1 cellular context compared by ENCODE assay signal in the genomic region with DNA sequence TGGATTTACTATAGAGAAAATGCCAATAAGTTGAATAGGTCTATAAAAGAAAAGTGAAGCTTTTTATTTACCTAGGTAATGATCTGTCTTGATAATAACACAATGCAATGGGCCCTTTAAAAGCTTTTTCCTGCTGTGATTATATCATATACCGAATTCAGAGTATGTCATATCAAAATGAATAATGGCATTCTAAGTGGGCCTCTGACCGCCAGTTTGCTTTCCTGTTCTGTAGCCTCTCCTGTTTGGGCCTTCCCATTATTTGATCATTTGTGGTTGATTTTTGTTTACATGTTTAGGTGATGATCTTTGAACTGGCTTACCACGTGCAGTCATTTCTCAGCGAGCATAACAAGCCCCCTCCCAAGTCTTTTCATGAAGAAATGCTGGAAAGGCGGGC.
TF ChIP-seq lines count a peak whose summit lies in the region.

No MANE protein-coding gene starts in this region.

TF ChIP-seq in IMR-90, 13 proteins besides CTCF, POLR2A, EP300 and RAD21 (continued from another document):
- TF ChIP-seq, protein P1, sequence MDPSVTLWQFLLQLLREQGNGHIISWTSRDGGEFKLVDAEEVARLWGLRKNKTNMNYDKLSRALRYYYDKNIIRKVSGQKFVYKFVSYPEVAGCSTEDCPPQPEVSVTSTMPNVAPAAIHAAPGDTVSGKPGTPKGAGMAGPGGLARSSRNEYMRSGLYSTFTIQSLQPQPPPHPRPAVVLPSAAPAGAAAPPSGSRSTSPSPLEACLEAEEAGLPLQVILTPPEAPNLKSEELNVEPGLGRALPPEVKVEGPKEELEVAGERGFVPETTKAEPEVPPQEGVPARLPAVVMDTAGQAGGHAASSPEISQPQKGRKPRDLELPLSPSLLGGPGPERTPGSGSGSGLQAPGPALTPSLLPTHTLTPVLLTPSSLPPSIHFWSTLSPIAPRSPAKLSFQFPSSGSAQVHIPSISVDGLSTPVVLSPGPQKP (IDR thresholded peaks at IDR 0.05; ENCODE audit: borderline replicate concordance, low read depth, low read length), result no peak
- no peak for TF ChIP-seq MAZ (IDR thresholded peaks at IDR 0.05; ENCODE audit: borderline replicate concordance, low read depth, low read length)
- TF ChIP-seq CHD1 (IDR thresholded peaks at IDR 0.05; ENCODE audit: low read depth, low read length), result no peak
- TF ChIP-seq MAFK (IDR thresholded peaks at IDR 0.05; ENCODE audit: low read depth, low read length), result no peak
- no peak for TF ChIP-seq MXI1 (IDR thresholded peaks at IDR 0.05; ENCODE audit: borderline replicate concordance, low read depth, low read length)
- no peak for TF ChIP-seq NFE2L2 (IDR thresholded peaks at IDR 0.05; ENCODE audit: low read depth, low read length)
- TF ChIP-seq CEBPB (IDR thresholded peaks at IDR 0.05; ENCODE audit: low read depth, low read length), result no peak
- TF ChIP-seq BHLHE40 (IDR thresholded peaks at IDR 0.05; ENCODE audit: low read depth, low read length), result no peak
- TF ChIP-seq, protein P2, sequence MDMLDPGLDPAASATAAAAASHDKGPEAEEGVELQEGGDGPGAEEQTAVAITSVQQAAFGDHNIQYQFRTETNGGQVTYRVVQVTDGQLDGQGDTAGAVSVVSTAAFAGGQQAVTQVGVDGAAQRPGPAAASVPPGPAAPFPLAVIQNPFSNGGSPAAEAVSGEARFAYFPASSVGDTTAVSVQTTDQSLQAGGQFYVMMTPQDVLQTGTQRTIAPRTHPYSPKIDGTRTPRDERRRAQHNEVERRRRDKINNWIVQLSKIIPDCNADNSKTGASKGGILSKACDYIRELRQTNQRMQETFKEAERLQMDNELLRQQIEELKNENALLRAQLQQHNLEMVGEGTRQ (IDR thresholded peaks at IDR 0.05; ENCODE audit: low read depth, low read length), result no peak
- TF ChIP-seq RFX5 (IDR thresholded peaks at IDR 0.05; ENCODE audit: low read depth, low read length), result no peak
TF ChIP-seq in IMR-90: peak in this region for 0.
